1 cellular context compared by ENCODE assay signal in the genomic region with DNA sequence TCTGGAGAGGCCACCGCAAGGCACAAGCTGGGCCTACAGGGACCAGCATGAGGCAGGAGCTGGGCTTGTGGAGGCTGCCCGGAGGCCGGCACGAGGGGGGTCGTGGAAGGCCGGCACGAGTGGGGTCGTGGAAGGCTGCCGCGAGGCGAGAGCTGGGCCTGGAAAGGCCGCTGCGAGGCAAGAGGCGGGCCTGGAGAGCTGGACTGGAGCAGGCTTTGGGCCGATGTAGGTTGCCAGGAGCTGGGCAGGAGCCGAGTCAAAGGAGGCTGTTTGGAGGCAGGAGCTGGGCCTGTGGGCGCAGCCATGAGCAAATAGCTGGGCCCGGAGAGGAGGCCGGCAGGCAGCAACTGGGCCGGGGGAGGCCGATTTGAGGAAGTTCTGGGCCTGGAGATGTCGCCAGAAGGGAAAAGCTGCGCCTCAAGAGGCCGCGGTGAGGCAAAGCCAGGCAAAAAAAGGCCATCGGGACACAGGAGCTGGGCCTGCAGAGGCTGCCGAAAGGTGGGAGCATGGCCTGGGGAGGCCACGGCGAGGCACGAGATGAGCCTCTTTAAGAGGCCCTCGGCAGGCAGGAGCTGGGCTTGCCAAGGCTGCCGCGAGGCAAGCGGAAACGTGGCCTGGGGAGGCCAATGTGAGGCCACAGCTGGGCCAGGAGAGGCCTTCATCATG.
A peak's percentile ranks its signal among the peaks of the same experiment; 100 is the strongest.
TF ChIP-seq lines count a peak whose summit lies in the region.

No MANE protein-coding gene starts in this region.

TF ChIP-seq in K562, 482 proteins besides CTCF, POLR2A, EP300 and RAD21:
- peak; percentile 95 for TF ChIP-seq ZBTB33 (CRISPR knock-in tag; IDR thresholded peaks at IDR 0.05)
- TF ChIP-seq KLF13 (tag; IDR thresholded peaks at IDR 0.05; ENCODE audit: borderline replicate concordance, low read depth) = no peak
- TF ChIP-seq SRSF1 (IDR thresholded peaks at IDR 0.05; ENCODE audit: low read depth, low read length) = no peak
